Comparison of ENCODE assay signal across 23 cellular contexts in genomic region chr1:21873761-21874160, GRCh38.
"Had no signal": no experiment of that assay in that cellular context is flagged by ENCODE, and none has a peak within 500 bp of the region (broad histone marks: within the 10 kb centered on the region; RNA-seq: fewer than 3 reads in every experiment).

No MANE protein-coding gene starts in this region.

- DNase-seq: activated B cell treated with CpG ODN at 0.5 μM for 24 hours; activated CD4-positive, alpha-beta memory T cell treated with anti-CD3 and anti-CD28 coated beads for 36 hours; activated CD4-positive, alpha-beta T cell treated with anti-CD3 and anti-CD28 coated beads, Interleukin-2, amount 10 ng/mL, durations not matched to agents 7 days and 5 days; activated CD8-positive, alpha-beta memory T cell treated with anti-CD3 and anti-CD28 coated beads for 24 hours; activated gamma-delta T cell; activated naive CD4-positive, alpha-beta T cell treated with anti-CD3 and anti-CD28 coated beads, Interleukin-2, amount 10 ng/mL, durations not matched to agents 7 days and 5 days; activated naive CD8-positive, alpha-beta T cell treated with anti-CD3 and anti-CD28 coated beads for 36 hours; activated T-cell treated with anti-CD3 and anti-CD28 coated beads, Interleukin-2, amount 50 U/mL, for 48 hours; brain microvascular endothelial cell; KG1; NCI-H1048; NCI-H146; NCI-H187 treated with DMSO at 0.1 percent for 48 hours; NCI-H2081 treated with DMSO at 0.1 percent for 48 hours; NCI-H446; NCI-H524; PC-3; SHP77 treated with DMSO at 0.1 percent for 48 hours; T-helper 17 cell; T-helper 9 cell had no signal

- ATAC-seq: activated T-helper 17 cell treated with anti-CD3 and anti-CD28 coated beads, Interleukin-2, amount 50 U/mL, for 72 hours; PC-3; T-helper 17 cell had no signal

- H3K9me3 Mint-ChIP-seq: activated B cell treated with CpG ODN at 0.5 μM for 24 hours; activated CD4-positive, alpha-beta memory T cell treated with anti-CD3 and anti-CD28 coated beads for 36 hours; activated CD4-positive, alpha-beta T cell treated with anti-CD3 and anti-CD28 coated beads, Interleukin-2, amount 10 ng/mL, durations not matched to agents 7 days and 5 days; activated naive CD4-positive, alpha-beta T cell treated with anti-CD3 and anti-CD28 coated beads, Interleukin-2, amount 10 ng/mL, durations not matched to agents 7 days and 5 days; activated naive CD8-positive, alpha-beta T cell treated with anti-CD3 and anti-CD28 coated beads for 36 hours; activated T-helper 17 cell treated with anti-CD3 and anti-CD28 coated beads, Interleukin-2, amount 50 U/mL, for 72 hours had no signal

- H3K4me3 Mint-ChIP-seq: activated B cell treated with CpG ODN at 0.5 μM for 24 hours; activated CD4-positive, alpha-beta memory T cell treated with anti-CD3 and anti-CD28 coated beads for 36 hours; activated CD4-positive, alpha-beta T cell treated with anti-CD3 and anti-CD28 coated beads, Interleukin-2, amount 10 ng/mL, durations not matched to agents 7 days and 5 days; activated naive CD4-positive, alpha-beta T cell treated with anti-CD3 and anti-CD28 coated beads, Interleukin-2, amount 10 ng/mL, durations not matched to agents 7 days and 5 days; activated naive CD8-positive, alpha-beta T cell treated with anti-CD3 and anti-CD28 coated beads for 36 hours; activated T-helper 17 cell treated with anti-CD3 and anti-CD28 coated beads, Interleukin-2, amount 50 U/mL, for 72 hours; T-helper 17 cell had no signal

- H3K27ac Mint-ChIP-seq: activated B cell treated with CpG ODN at 0.5 μM for 24 hours; activated CD4-positive, alpha-beta memory T cell treated with anti-CD3 and anti-CD28 coated beads for 36 hours; activated CD4-positive, alpha-beta T cell treated with anti-CD3 and anti-CD28 coated beads, Interleukin-2, amount 10 ng/mL, durations not matched to agents 7 days and 5 days; activated naive CD4-positive, alpha-beta T cell treated with anti-CD3 and anti-CD28 coated beads, Interleukin-2, amount 10 ng/mL, durations not matched to agents 7 days and 5 days; activated naive CD8-positive, alpha-beta T cell treated with anti-CD3 and anti-CD28 coated beads for 36 hours; activated T-helper 17 cell treated with anti-CD3 and anti-CD28 coated beads, Interleukin-2, amount 50 U/mL, for 72 hours; T-helper 17 cell had no signal

- H3K27me3 Mint-ChIP-seq: activated B cell treated with CpG ODN at 0.5 μM for 24 hours; activated CD4-positive, alpha-beta memory T cell treated with anti-CD3 and anti-CD28 coated beads for 36 hours; activated CD4-positive, alpha-beta T cell treated with anti-CD3 and anti-CD28 coated beads, Interleukin-2, amount 10 ng/mL, durations not matched to agents 7 days and 5 days; activated naive CD8-positive, alpha-beta T cell treated with anti-CD3 and anti-CD28 coated beads for 36 hours had no signal

- H3K27ac ChIP-seq: brain microvascular endothelial cell, cardiac muscle cell had no signal

- FAIRE-seq: RCC 7860 had no signal

- H3K36me3 Mint-ChIP-seq: activated CD4-positive, alpha-beta memory T cell treated with anti-CD3 and anti-CD28 coated beads for 36 hours; activated naive CD4-positive, alpha-beta T cell treated with anti-CD3 and anti-CD28 coated beads, Interleukin-2, amount 10 ng/mL, durations not matched to agents 7 days and 5 days; activated naive CD8-positive, alpha-beta T cell treated with anti-CD3 and anti-CD28 coated beads for 36 hours had no signal

- H3K27me3 ChIP-seq: brain microvascular endothelial cell, cardiac muscle cell had no signal

- H3K4me1 Mint-ChIP-seq: activated B cell treated with CpG ODN at 0.5 μM for 24 hours; activated CD4-positive, alpha-beta T cell treated with anti-CD3 and anti-CD28 coated beads, Interleukin-2, amount 10 ng/mL, durations not matched to agents 7 days and 5 days; activated naive CD4-positive, alpha-beta T cell treated with anti-CD3 and anti-CD28 coated beads, Interleukin-2, amount 10 ng/mL, durations not matched to agents 7 days and 5 days; activated T-helper 17 cell treated with anti-CD3 and anti-CD28 coated beads, Interleukin-2, amount 50 U/mL, for 72 hours had no signal

- H3K4me3 ChIP-seq: cardiac muscle cell had no signal
